Comparison of ENCODE assay signal across 8 cellular contexts in genomic region chr10:5071411-5072198, GRCh38. TPM values are rescaled to one million over a fixed set of nuclear protein-coding genes. Genes with fewer than 3 reads are reported as not detected.
DNase-seq lines count a peak whose midpoint lies in the region; ATAC-seq, FAIRE-seq and TF ChIP-seq lines count a peak whose summit lies in the region.

No MANE protein-coding gene starts in this region.

- H3K56ac ChIP-seq in H1 (replicated peaks; ENCODE audit: insufficient read length, low read depth, low read length) (no peak overlapping the region), mesendoderm (ENCODE audit: low read length) (peak overlapping the region; percentile 62)

- POLR2A ChIA-PET in H1 (lab: Charles Lee; ENCODE audit: partially characterized antibody) = no interaction called here

- H3K4me2 ChIP-seq in H1 (ENCODE audit: insufficient read depth in 1 of 2, low read depth in 2 of 2, low read length in 2 of 2) (no peak overlapping the region), mesendoderm (ENCODE audit: low read length) (no peak overlapping the region)

- H3K14ac ChIP-seq in H1 (ENCODE audit: insufficient read length) = no peak overlapping the region

- 91% methylated on average over 8 of the region's 8 CpGs; no CpG with 5 or more reads in 1 of the 2 experiments for WGBS in H1 (ENCODE audit: extremely low coverage in 1 of 2, insufficient coverage in 1 of 2, insufficient read length in 1 of 2, insufficient replicate concordance in 2 of 2, low coverage in 1 of 2, low lambda C conversion rate in 2 of 2, missing lambda C conversion rate in 1 of 2), 2 experiments
- no CpG with 5 or more reads among the region's 8 CpGs for WGBS in mesendoderm (ENCODE audit: extremely low coverage, insufficient coverage, low lambda C conversion rate)

- H3K18ac ChIP-seq in H1 (ENCODE audit: extremely low read depth, low read length) (peak overlapping the region; percentile 73), mesendoderm (ENCODE audit: low read length) (peak overlapping the region; percentile 81)

- H3K36me3 ChIP-seq in H1 (ENCODE audit: control insufficient read depth in 2 of 4, insufficient read depth in 4 of 4, low read length in 3 of 4) (no peaks in the 10 kb centered on the region), mesendoderm (ENCODE audit: control insufficient read depth, insufficient read depth, low read length) (no peaks in the 10 kb centered on the region), vagina (no peaks in the 10 kb centered on the region)

- H3K4ac ChIP-seq in H1 (replicated peaks; ENCODE audit: insufficient read length, low read depth, low read length) (no peak overlapping the region), mesendoderm (ENCODE audit: low read depth, low read length) (peak overlapping the region; percentile 70)

- CTCF ChIA-PET in H1 (lab: Charles Lee; ENCODE audit: partially characterized antibody) = interaction anchor here (2.9 kb wide), 1 partner anchor 18 kb away, joined by 6 read pairs; no protein-coding TSS in a partner anchor

- H3K79me1 ChIP-seq in H1 (ENCODE audit: low read depth, low read length) (no peaks in the 10 kb centered on the region), mesendoderm (ENCODE audit: low read length) (no peaks in the 10 kb centered on the region)

- H2BK5ac ChIP-seq in H1 (ENCODE audit: low read depth, low read length) (peak overlapping the region; percentile 52; the same call in 1 of the 2 replicates), mesendoderm (ENCODE audit: low read length) (no peak overlapping the region)

- no peaks in the 10 kb centered on the region for H3K4me1 Mint-ChIP-seq in stimulated activated effector memory CD8-positive, alpha-beta T cell treated with anti-CD3 and anti-CD28 coated beads, Interleukin-12 subunit alpha, Interleukin-12 subunit beta, amount 100 ng/mL, for 72 hours

- H4K91ac ChIP-seq in H1 (replicated peaks; ENCODE audit: insufficient read length, low read length) = no peak overlapping the region

- TF ChIP-seq POLR2A in H1 (IDR thresholded peaks at IDR 0.05; ENCODE audit: control extremely low read depth in 1 of 2, low read depth in 2 of 2, low read length in 2 of 2) (no peak), vagina (IDR thresholded peaks at IDR 0.05) (no peak)

- DNase-seq in NCI-H2107 treated with DMSO at 0.1 percent for 48 hours (lab: John Stamatoyannopoulos, UW; ENCODE audit: unreplicated experiment) = peak; percentile 73
- no peak for DNase-seq in H1 (ENCODE audit: low read depth in 1 of 2, low spot score in 2 of 2)
- peak; percentile 76 for DNase-seq in mesendoderm
- DNase-seq in vagina (ENCODE audit: extremely low spot score in 2 of 2) = peak in 1 of 2 donors; percentile 96
- no peak for DNase-seq in activated gamma-delta T cell (lab: John Stamatoyannopoulos, UW)
- no peak for DNase-seq in stimulated activated effector memory CD8-positive, alpha-beta T cell treated with anti-CD3 and anti-CD28 coated beads, Interleukin-12 subunit alpha, Interleukin-12 subunit beta, amount 100 ng/mL, for 72 hours (ENCODE audit: low spot score in 2 of 2)

- H3K27me3 ChIP-seq in H1 (replicated peaks in 1 of 4; ENCODE audit: control insufficient read depth in 3 of 4, extremely low read depth in 1 of 4, insufficient read depth in 3 of 4, low read length in 3 of 4) (no peaks in the 10 kb centered on the region), mesendoderm (ENCODE audit: insufficient read depth, low read length, poor library complexity) (no peaks in the 10 kb centered on the region), vagina (no peaks in the 10 kb centered on the region)

- peaks cover 15 to 20% of the 10 kb centered on the region in 2 experiments for H3K9me3 ChIP-seq in H1 (ENCODE audit: insufficient read depth in 2 of 2, low read depth in 1 of 2, low read length in 1 of 2)
- H3K9me3 ChIP-seq in vagina = no peaks in the 10 kb centered on the region

- H3K4me3 ChIP-seq in H1 (ENCODE audit: extremely low read depth in 1 of 4, insufficient read depth in 2 of 4, low read depth in 3 of 4, low read length in 4 of 4) (no peak overlapping the region), mesendoderm (ENCODE audit: low read length) (no peak overlapping the region), vagina (no peak overlapping the region)

- H3K27ac ChIP-seq in C4-2B = peak overlapping the region; percentile 47; the same call in 1 of the 2 replicates
- no peak overlapping the region for H3K27ac ChIP-seq in H1 (ENCODE audit: low read depth, low read length)
- peak overlapping the region; percentile 15 for H3K27ac ChIP-seq in mesendoderm (ENCODE audit: low read depth, low read length)
- H3K27ac ChIP-seq in vagina = peak overlapping the region; percentile 90

- TF ChIP-seq RAD21 in H1 (IDR thresholded peaks at IDR 0.05 in 1 of 2, conservative IDR thresholded peaks at IDR 0.05 in 1 of 2; ENCODE audit: low read depth in 2 of 2, low read length in 2 of 2) = no peak

- no peaks in the 10 kb centered on the region for H3K23me2 ChIP-seq in H1 (ENCODE audit: low read depth, low read length)

- H3K9ac ChIP-seq in H1 (replicated peaks in 1 of 4; ENCODE audit: extremely low read depth in 1 of 4, low read depth in 3 of 4, low read length in 3 of 4) (peak overlapping the region in 1 of 4 experiments; percentile 17; a peak in 1 of 7 replicates), mesendoderm (ENCODE audit: low read length) (no peak overlapping the region)

- no peak overlapping the region for H3K27ac Mint-ChIP-seq in stimulated activated effector memory CD8-positive, alpha-beta T cell treated with anti-CD3 and anti-CD28 coated beads, Interleukin-12 subunit alpha, Interleukin-12 subunit beta, amount 100 ng/mL, for 72 hours

- H3K79me2 ChIP-seq in H1 (ENCODE audit: control insufficient read depth in 1 of 2, insufficient read depth in 2 of 2, low read length in 2 of 2) = no peaks in the 10 kb centered on the region
- H3K79me2 ChIP-seq in mesendoderm (ENCODE audit: control insufficient read depth, insufficient read depth, low read length) = no peaks in the 10 kb centered on the region

- H3K4me3 Mint-ChIP-seq in stimulated activated effector memory CD8-positive, alpha-beta T cell treated with anti-CD3 and anti-CD28 coated beads, Interleukin-12 subunit alpha, Interleukin-12 subunit beta, amount 100 ng/mL, for 72 hours = no peak overlapping the region

- ATAC-seq in HG03571 (IDR thresholded peaks at IDR 0.05; ENCODE audit: unreplicated experiment) = no peak
- no peak for ATAC-seq in stimulated activated effector memory CD8-positive, alpha-beta T cell treated with anti-CD3 and anti-CD28 coated beads, Interleukin-12 subunit alpha, Interleukin-12 subunit beta, amount 100 ng/mL, for 72 hours

- H4K5ac ChIP-seq in H1 (ENCODE audit: insufficient read length, low read depth, low read length) (no peak overlapping the region), mesendoderm (ENCODE audit: low read length) (peak overlapping the region; percentile 74)

- no peak overlapping the region for H2BK20ac ChIP-seq in H1 (ENCODE audit: low read length)

- peak overlapping the region; percentile 89 for H2AFZ ChIP-seq in H1 (ENCODE audit: low read length)

- H3K4me1 ChIP-seq in H1 (replicated peaks in 1 of 4; ENCODE audit: control insufficient read depth in 3 of 4, insufficient read depth in 4 of 4, low read length in 3 of 4) (peaks cover 0 to 7% (median 3%) of the 10 kb centered on the region in 4 experiments; a peak in 3 of 7 replicates), mesendoderm (ENCODE audit: control insufficient read depth, low read depth, low read length) (peaks cover 4% of the 10 kb centered on the region), vagina (peaks cover 30% of the 10 kb centered on the region)

- 0 out of 2 replicates have a peak overlapping the region, but pooled peaks have one; percentile 39 for H2BK12ac ChIP-seq in H1 (ENCODE audit: low read depth, low read length)

- no peaks in the 10 kb centered on the region for H4K20me1 ChIP-seq in H1 (replicated peaks in 1 of 2; ENCODE audit: control insufficient read depth in 1 of 2, insufficient read depth in 2 of 2, low read length in 2 of 2)

- no peaks in the 10 kb centered on the region for H3K9me3 Mint-ChIP-seq in stimulated activated effector memory CD8-positive, alpha-beta T cell treated with anti-CD3 and anti-CD28 coated beads, Interleukin-12 subunit alpha, Interleukin-12 subunit beta, amount 100 ng/mL, for 72 hours

- no peak for TF ChIP-seq EP300 in H1 (IDR thresholded peaks at IDR 0.05; ENCODE audit: borderline replicate concordance in 1 of 2, low read depth in 2 of 2, low read length in 2 of 2)

- H2BK15ac ChIP-seq in H1 (ENCODE audit: low read length) (no peak overlapping the region), mesendoderm (replicated peaks; ENCODE audit: low read depth) (no peak overlapping the region)

- H3K36me3 Mint-ChIP-seq in stimulated activated effector memory CD8-positive, alpha-beta T cell treated with anti-CD3 and anti-CD28 coated beads, Interleukin-12 subunit alpha, Interleukin-12 subunit beta, amount 100 ng/mL, for 72 hours = no peaks in the 10 kb centered on the region

- H2AK5ac ChIP-seq in H1 (ENCODE audit: low read depth, low read length) (no peak overlapping the region), mesendoderm (ENCODE audit: low read length) (no peak overlapping the region)

- no peak overlapping the region for H2BK120ac ChIP-seq in H1 (replicated peaks; ENCODE audit: low read depth, low read length)
- H2BK120ac ChIP-seq in mesendoderm (ENCODE audit: low read depth, low read length) = peak overlapping the region; percentile 95

- intact Hi-C loops in vagina (cut with DNase I) = no loop called here

- TF ChIP-seq CTCF in C4-2B (conservative IDR thresholded peaks at IDR 0.05) (no peak), H1 (IDR thresholded peaks at IDR 0.05; ENCODE audit: control extremely low read depth in 1 of 3, insufficient read depth in 1 of 3, low read depth in 1 of 3, low read length in 3 of 3) (no peak), vagina (IDR thresholded peaks at IDR 0.05) (no peak)

- H3K23ac ChIP-seq in H1 (ENCODE audit: insufficient read length) (no peak overlapping the region), mesendoderm (ENCODE audit: low read length) (no peak overlapping the region)

- H4K8ac ChIP-seq in H1 (ENCODE audit: extremely low read depth, insufficient read depth, low read length) = no peak overlapping the region
- no peak overlapping the region for H4K8ac ChIP-seq in mesendoderm (ENCODE audit: low read depth, low read length)

- no peak for FAIRE-seq in H1 (lab: Jason Lieb, UNC)

TF ChIP-seq in H1, 55 proteins besides CTCF, POLR2A, EP300 and RAD21 (continues in another document):
- no peak for TF ChIP-seq CBX8 (IDR thresholded peaks at IDR 0.05; ENCODE audit: borderline replicate concordance, low read depth, low read length)

RNA-seq across cellular contexts. Expression of gene AKR1C3, which starts 22.6 kb away (rescaled TPM):
- 4.5 and 4.6 TPM in 2 replicates for total RNA-seq in H1 (2021; fragmentation: NEBNext Ultra II Directional; extraction: Animal tissue kit (Norgen Biotek cat#: 25700))
- 4.5 and 6.9 TPM in 2 replicates for polyA plus RNA-seq in H1 (2011; rRNA removed)
- polyA plus RNA-seq in H1 (2011; cell fraction: cytosol; rRNA removed) = 5.5 TPM
- 4.7 TPM for polyA plus RNA-seq in H1 (2011; cell fraction: nucleus; rRNA removed)
- 4.0 to 6.2 TPM (median 5.2 TPM) in 4 replicates for polyA plus RNA-seq in H1 (2012, experiment 1 of 2)
- 0.83 TPM for polyA plus RNA-seq in H1 (2012, experiment 2 of 2)
- 7.5 TPM for polyA plus RNA-seq in H1 (2013, experiment 1 of 2)
- 6.7 TPM for polyA plus RNA-seq in H1 (2013, experiment 2 of 2)
- polyA minus RNA-seq in H1 (2011; rRNA and poly(A)+ RNA removed) = 2.8 and 3.0 TPM in 2 replicates
- polyA minus RNA-seq in H1 (2011; cell fraction: cytosol; rRNA and poly(A)+ RNA removed) = 4.9 TPM
- 6.9 TPM for polyA minus RNA-seq in H1 (2011; cell fraction: nucleus; rRNA and poly(A)+ RNA removed)
- polyA plus RNA-seq in mesendoderm (2013, experiment 1 of 2) = 3.5 TPM
- polyA plus RNA-seq in mesendoderm (2013, experiment 2 of 2) = 3.6 TPM
- total RNA-seq in vagina = 45.4 TPM

Comparison
In these comparisons a context has a peak if more than half of its experiments do, and no peak if none do; other contexts are left out.
1. DNase-seq: peak in NCI-H2107 treated with DMSO at 0.1 percent for 48 hours (single experiment) and mesendoderm (single experiment); none in H1 (0 of 2), activated gamma-delta T cell (single experiment) and stimulated activated effector memory CD8-positive, alpha-beta T cell treated with anti-CD3 and anti-CD28 coated beads, Interleukin-12 subunit alpha, Interleukin-12 subunit beta, amount 100 ng/mL, for 72 hours (0 of 2).